Comparison of ENCODE assay signal across 23 cellular contexts in the genomic region with DNA sequence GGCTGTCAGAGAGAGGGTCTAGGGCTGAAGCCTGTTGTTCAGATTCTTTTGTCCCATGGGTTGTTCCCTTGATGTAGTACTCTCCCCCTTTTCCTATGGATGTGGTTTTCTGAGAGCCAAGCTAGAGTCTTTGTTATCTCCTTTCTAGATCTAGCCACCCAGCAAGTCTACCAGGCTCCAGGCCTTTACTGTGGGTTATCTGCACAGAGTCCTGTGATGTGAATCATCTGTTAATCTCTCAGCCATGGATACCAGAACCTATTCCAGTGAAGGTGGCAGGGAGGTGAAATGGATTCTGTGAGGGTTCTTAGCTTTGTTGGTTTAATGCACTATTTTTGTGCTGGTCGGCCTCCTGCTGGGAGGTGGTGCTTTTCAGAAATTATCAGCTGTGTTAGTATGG.
"Had no signal": no experiment of that assay in that cellular context is flagged by ENCODE, and none has a peak within 500 bp of the region (broad histone marks: within the 10 kb centered on the region; RNA-seq: fewer than 3 reads in every experiment).

No MANE protein-coding gene starts in this region.

- H3K27me3 ChIP-seq: esophagus muscularis mucosa, foreskin keratinocyte, gastroesophageal sphincter, heart left ventricle, hepatocyte, left lung had no signal

- H3K4me1 ChIP-seq: esophagus muscularis mucosa, foreskin keratinocyte, gastroesophageal sphincter, heart left ventricle, left lung, lower lobe of right lung had no signal

- FAIRE-seq: colon, endothelial cell of umbilical vein, frontal cortex, keratinocyte had no signal

- H3K9me3 ChIP-seq: gastroesophageal sphincter, lower lobe of right lung had no signal

- DNase-seq: dermis blood vessel endothelial cell; dorsolateral prefrontal cortex; effector CD4-positive, alpha-beta T cell; effector memory CD4-positive, alpha-beta T cell; foreskin keratinocyte; heart left ventricle; hypothalamus; immature natural killer cell; left cardiac atrium; left lung; left ventricle myocardium superior; lower lobe of right lung; mesenchymal stem cell; midbrain; naive thymus-derived CD4-positive, alpha-beta T cell had no signal

- H3K27ac ChIP-seq: coronary artery, dorsolateral prefrontal cortex, esophagus muscularis mucosa, foreskin keratinocyte, gastroesophageal sphincter, heart left ventricle, hepatocyte, left lung, lower lobe of right lung had no signal

- ATAC-seq: foreskin keratinocyte; gastroesophageal sphincter; heart left ventricle; left cardiac atrium; left lung; left ventricle myocardium superior; lower lobe of right lung; naive thymus-derived CD4-positive, alpha-beta T cell had no signal

- H3K36me3 ChIP-seq: esophagus muscularis mucosa, gastroesophageal sphincter, heart left ventricle, left lung, lower lobe of right lung had no signal

- H3K4me3 ChIP-seq: coronary artery, dorsolateral prefrontal cortex, esophagus muscularis mucosa, gastroesophageal sphincter, heart left ventricle, hepatocyte, left lung, lower lobe of right lung had no signal
